18 cellular contexts compared by ENCODE assay signal in the genomic region with DNA sequence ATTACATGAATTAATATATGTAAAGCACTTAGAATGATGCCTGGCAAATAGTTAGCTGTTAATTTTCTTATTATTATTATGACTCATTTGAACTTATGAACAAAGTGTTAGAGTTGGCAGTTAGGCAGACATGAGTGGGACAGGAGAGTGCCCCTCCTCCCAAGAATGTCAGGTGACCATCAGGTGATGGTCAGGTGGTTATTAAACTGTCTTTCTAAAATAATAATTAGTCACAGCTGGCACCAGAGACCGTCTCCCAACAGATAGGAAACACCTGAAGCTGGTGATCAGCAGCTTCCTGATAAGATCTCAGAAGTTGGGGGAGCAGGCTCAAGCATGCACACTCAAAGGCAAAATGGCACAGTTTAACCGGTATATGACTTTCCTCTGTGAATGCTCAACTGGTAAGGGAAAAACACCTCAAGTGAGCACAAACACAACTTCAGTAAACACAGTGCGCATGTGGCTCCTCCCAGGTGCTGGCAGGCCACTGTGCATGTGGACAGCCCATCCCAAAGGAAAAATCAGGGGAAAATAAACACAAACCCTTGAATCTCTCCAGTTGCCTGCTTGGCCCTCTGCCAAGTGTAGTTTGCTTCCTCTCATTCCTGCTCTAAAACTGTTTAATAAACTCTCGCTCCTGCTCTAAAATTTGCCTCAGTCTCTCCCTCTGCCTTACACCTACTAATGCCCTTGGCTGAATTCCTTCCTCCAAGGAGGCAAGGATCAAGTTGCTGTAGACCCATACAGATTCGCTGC. TPM values are rescaled to one million over a fixed set of nuclear protein-coding genes. Genes with fewer than 3 reads are reported as not detected.
DNase-seq lines count a peak whose midpoint lies in the region; FAIRE-seq and TF ChIP-seq lines count a peak whose summit lies in the region.
"Had no signal": no experiment of that assay in that cellular context is flagged by ENCODE, and none has a peak within 500 bp of the region (broad histone marks: within the 10 kb centered on the region; RNA-seq: fewer than 3 reads in every experiment).

No MANE protein-coding gene starts in this region.

- H3K9me3 Mint-ChIP-seq in MCF 10A (ENCODE audit: unreplicated experiment) = peaks cover 10% of the 10 kb centered on the region

- in situ Hi-C loops in mammary epithelial cell (cut with MboI; ENCODE audit: low sequenced_read_pairs in 2 of 2) = no loop called here

- H3K36me3 ChIP-seq in mammary epithelial cell (ENCODE audit: insufficient read depth, low read length) (no peaks in the 10 kb centered on the region), Loucy (ENCODE audit: insufficient read depth, low read length) (peaks cover 42% of the 10 kb centered on the region), endothelial cell of umbilical vein (ENCODE audit: control insufficient read depth in 2 of 2, extremely low read depth in 1 of 2, insufficient read depth in 2 of 2, low read length in 2 of 2) (peaks cover 2 to 15% of the 10 kb centered on the region in 2 experiments)

- H3K9me3 ChIP-seq in mammary epithelial cell (replicated peaks; ENCODE audit: insufficient read depth, low read length) (no peaks in the 10 kb centered on the region), Loucy (ENCODE audit: insufficient read depth, low read depth, low read length) (no peaks in the 10 kb centered on the region), endothelial cell of umbilical vein (replicated peaks; ENCODE audit: control insufficient read depth, insufficient read depth, low read length) (no peaks in the 10 kb centered on the region)

- intact Hi-C loops in mammary epithelial cell (cut with micrococcal nuclease) = no loop called here
- intact Hi-C loops in MCF 10A (cut with micrococcal nuclease) = no loop called here
- intact Hi-C loops in endothelial cell of umbilical vein (cut with micrococcal nuclease) = loop anchor here (1.0 to 2.0 kb wide), 2 partner anchors 11 to 50 kb away; no protein-coding TSS in a partner anchor
- intact Hi-C loops in head of caudate nucleus (cut with DNase I) = no loop called here

- H3K4me2 ChIP-seq in mammary epithelial cell (ENCODE audit: insufficient read depth, low read depth, low read length) = no peak overlapping the region
- H3K4me2 ChIP-seq in Loucy (ENCODE audit: low read depth, low read length, poor library complexity, severe bottlenecking) = peak overlapping the region; percentile 60
- H3K4me2 ChIP-seq in endothelial cell of umbilical vein (ENCODE audit: insufficient read depth, low read length) = no peak overlapping the region

- TF ChIP-seq POLR2A in endothelial cell of umbilical vein (IDR thresholded peaks at IDR 0.05; ENCODE audit: low read depth, low read length) = no peak

- H3K27ac Mint-ChIP-seq in MCF 10A (ENCODE audit: low read depth, unreplicated experiment) = no peak overlapping the region

- dilution Hi-C loops in mammary epithelial cell (cut with HindIII; ENCODE audit: low sequenced_read_pairs) (no loop called here), endothelial cell of umbilical vein (cut with MboI; ENCODE audit: extremely low pct_ligation_motif_present, low sequenced_read_pairs) (no loop called here)

- no peaks in the 10 kb centered on the region for H3K36me3 Mint-ChIP-seq in MCF 10A (ENCODE audit: insufficient read depth, unreplicated experiment)

- H3F3A ChIP-seq in Loucy (ENCODE audit: low read depth) = no peaks in the 10 kb centered on the region

- BruUV-seq in mammary epithelial cell (replicated peaks; lab: Mats Ljungman, UMichigan) = no TSS peak
- no TSS peak for BruUV-seq in MCF 10A (replicated peaks; lab: Mats Ljungman, UMichigan)
- BruUV-seq in endothelial cell of umbilical vein (replicated peaks; lab: Mats Ljungman, UMichigan) = no TSS peak

- H4K20me1 ChIP-seq in mammary epithelial cell (ENCODE audit: insufficient read depth, low read length) = no peaks in the 10 kb centered on the region
- H4K20me1 ChIP-seq in Loucy (ENCODE audit: insufficient read depth, low read length, poor library complexity, severe bottlenecking) = no peaks in the 10 kb centered on the region
- no peaks in the 10 kb centered on the region for H4K20me1 ChIP-seq in endothelial cell of umbilical vein (replicated peaks; ENCODE audit: control insufficient read depth, extremely low read depth, insufficient read depth, low read length)

- POLR2A ChIA-PET in MCF 10A (lab: Yijun Ruan, JAX) (no interaction called here), endothelial cell of umbilical vein (lab: Charles Lee) (no interaction called here)

- CTCF ChIA-PET in mammary epithelial cell (lab: Charles Lee; ENCODE audit: low non-redundant PET) = no interaction called here
- CTCF ChIA-PET in MCF 10A (lab: Yijun Ruan, JAX) = no interaction called here
- CTCF ChIA-PET in endothelial cell of umbilical vein (lab: Charles Lee) = interaction anchor here (1.3 to 1.4 kb wide), 2 partner anchors 8 to 15 kb away, joined by 4 read pairs; no protein-coding TSS in a partner anchor

- no peaks in the 10 kb centered on the region for H3K9me2 ChIP-seq in Loucy (replicated peaks; ENCODE audit: low read depth, low read length)

- H3K27me3 ChIP-seq in mammary epithelial cell (ENCODE audit: insufficient read depth, low read length) (no peaks in the 10 kb centered on the region), Loucy (ENCODE audit: insufficient read depth, low read length, poor library complexity, severe bottlenecking) (no peaks in the 10 kb centered on the region), endothelial cell of umbilical vein (ENCODE audit: control insufficient read depth in 2 of 2, insufficient read depth in 2 of 2, low read length in 2 of 2) (no peaks in the 10 kb centered on the region)

- peaks cover 60% of the 10 kb centered on the region for H3K27me3 Mint-ChIP-seq in MCF 10A (ENCODE audit: insufficient read depth, unreplicated experiment)

- H3K9ac ChIP-seq in mammary epithelial cell (ENCODE audit: insufficient read depth, low read length) (no peak overlapping the region), Loucy (ENCODE audit: low read depth, low read length, poor library complexity, severe bottlenecking) (peak overlapping the region; percentile 65), endothelial cell of umbilical vein (replicated peaks; ENCODE audit: extremely low read depth, insufficient read depth, low read length) (no peak overlapping the region)

- peak; percentile 6 for DNase-seq in mammary epithelial cell
- DNase-seq in MCF 10A (ENCODE audit: unreplicated experiment) = no peak
- peak; percentile 65 for DNase-seq in endothelial cell of umbilical vein (ENCODE audit: low read depth, low spot score)
- DNase-seq in putamen (ENCODE audit: low spot score) = no peak
- DNase-seq in inferior parietal cortex (ENCODE audit: extremely low spot score) = no peak
- DNase-seq in head of caudate nucleus = no peak
- no peak for DNase-seq in NCI-H510A (lab: John Stamatoyannopoulos, UW)
- DNase-seq: COR-L47, DMS79 treated with DMSO at 0.1 percent for 48 hours, GF-D8, GOT3, NCI-H1048, NCI-H82, SHP77 had no signal

- H3K79me2 ChIP-seq in mammary epithelial cell (ENCODE audit: insufficient read depth, low read length) = no peaks in the 10 kb centered on the region
- H3K79me2 ChIP-seq in Loucy (ENCODE audit: insufficient read depth, low read length) = peaks cover 65% of the 10 kb centered on the region
- peaks cover 27% of the 10 kb centered on the region for H3K79me2 ChIP-seq in endothelial cell of umbilical vein (ENCODE audit: control insufficient read depth, insufficient read depth, low read length)

- no peaks in the 10 kb centered on the region for H3K4me1 Mint-ChIP-seq in MCF 10A (ENCODE audit: insufficient read depth, unreplicated experiment)

- TF ChIP-seq CTCF in mammary epithelial cell (conservative IDR thresholded peaks at IDR 0.05 in 1 of 2, IDR thresholded peaks at IDR 0.05 in 1 of 2; ENCODE audit: extremely low read depth in 1 of 2, insufficient read depth in 1 of 2, low read depth in 1 of 2, low read length in 2 of 2) = no peak
- no peak for TF ChIP-seq CTCF in MCF 10A (IDR thresholded peaks at IDR 0.05; ENCODE audit: unreplicated experiment)
- TF ChIP-seq CTCF in Loucy (conservative IDR thresholded peaks at IDR 0.05; ENCODE audit: low read length) = no peak
- TF ChIP-seq CTCF in endothelial cell of umbilical vein (IDR thresholded peaks at IDR 0.05; ENCODE audit: extremely low read depth in 1 of 2, insufficient read depth in 1 of 2, low read depth in 1 of 2, low read length in 2 of 2) = no peak

- H3K4me1 ChIP-seq in mammary epithelial cell (ENCODE audit: insufficient read depth, low read length) (no peaks in the 10 kb centered on the region), Loucy (ENCODE audit: insufficient read depth, low read length, poor library complexity, severe bottlenecking) (peaks cover 80% of the 10 kb centered on the region), endothelial cell of umbilical vein (ENCODE audit: control insufficient read depth, extremely low read depth, insufficient read depth, low read length) (peaks cover 23% of the 10 kb centered on the region)

- H3K4me3 ChIP-seq in mammary epithelial cell (replicated peaks in 1 of 3; ENCODE audit: insufficient read depth in 1 of 3, low read depth in 2 of 3, low read length in 3 of 3) = no peak overlapping the region
- peak overlapping the region; percentile 33 for H3K4me3 ChIP-seq in Loucy (ENCODE audit: low read length, poor library complexity, severe bottlenecking)
- H3K4me3 ChIP-seq in endothelial cell of umbilical vein (replicated peaks in 1 of 3; ENCODE audit: insufficient read depth in 1 of 3, low read depth in 1 of 3, low read length in 3 of 3) = no peak overlapping the region

- H3K4me3 Mint-ChIP-seq in MCF 10A (ENCODE audit: unreplicated experiment) = no peak overlapping the region

- H2AFZ ChIP-seq in mammary epithelial cell (ENCODE audit: low read depth, low read length) (no peak overlapping the region), Loucy (ENCODE audit: low read length) (no peak overlapping the region), endothelial cell of umbilical vein (ENCODE audit: low read depth, low read length) (no peak overlapping the region)

- H3K27ac ChIP-seq in mammary epithelial cell (ENCODE audit: insufficient read depth, low read depth, low read length) = no peak overlapping the region
- peak overlapping the region; percentile 4 for H3K27ac ChIP-seq in endothelial cell of umbilical vein (ENCODE audit: insufficient read depth, low read depth, low read length)
- H3K27ac ChIP-seq: C4-2B had no signal

- FAIRE-seq in endothelial cell of umbilical vein (lab: Jason Lieb, UNC) = peak; percentile 76
- FAIRE-seq: RCC 7860 had no signal

- no peaks in the 10 kb centered on the region for H3K9me1 ChIP-seq in endothelial cell of umbilical vein (replicated peaks; ENCODE audit: control insufficient read depth, extremely low read depth, insufficient read depth, low read length)

- WGBS in mammary epithelial cell (ENCODE audit: low coverage, missing lambda C conversion rate) = 56% methylated on average over 5 of the region's 5 CpGs

RNA-seq across cellular contexts. Expression of gene FLT1, which starts 54.0 kb away (rescaled TPM):
- total RNA-seq in mammary epithelial cell (not detected), MCF 10A (2022) (not detected in 2 replicates), endothelial cell of umbilical vein (104 and 178 TPM in 2 replicates)
- polyA plus RNA-seq in mammary epithelial cell (not detected), endothelial cell of umbilical vein (16.0 and 17.9 TPM in 2 replicates)
- polyA minus RNA-seq in mammary epithelial cell (not detected), endothelial cell of umbilical vein (47.7 and 52.6 TPM in 2 replicates)
- polyA plus RNA-seq in endothelial cell of umbilical vein (2011; cell fraction: cytosol; rRNA removed) = 19.5 and 20.7 TPM in 2 replicates
- 34.8 and 37.3 TPM in 2 replicates for polyA plus RNA-seq in endothelial cell of umbilical vein (2011; cell fraction: nucleus; rRNA removed)
- polyA plus RNA-seq in endothelial cell of umbilical vein (2012) = 59.0 and 77.2 TPM in 2 replicates
- not detected for polyA minus RNA-seq in endothelial cell of umbilical vein (2011; cell fraction: cytosol; rRNA and poly(A)+ RNA removed)
- polyA minus RNA-seq in endothelial cell of umbilical vein (2011; cell fraction: nucleus; rRNA and poly(A)+ RNA removed) = 36.8 and 57.0 TPM in 2 replicates
- total RNA-seq: NCI-H460 had no signal

Comparison
In these comparisons a context has a peak if more than half of its experiments do, and no peak if none do; other contexts are left out.
1. DNase-seq: peak in mammary epithelial cell (single experiment) and endothelial cell of umbilical vein (single experiment); none in MCF 10A (single experiment), putamen (single experiment), inferior parietal cortex (single experiment), head of caudate nucleus (0 of 42) and NCI-H510A (single experiment).
2. RNA of gene FLT1, which starts 54.0 kb away (total RNA-seq): 104 to 178 TPM in endothelial cell of umbilical vein; not detected in mammary epithelial cell and not detected in MCF 10A; every median in the first group is over 10 times any median in the second.